8 cellular contexts compared by ENCODE assay signal in genomic region chrX:38327775-38328081, GRCh38. TPM values are rescaled to one million over a fixed set of nuclear protein-coding genes. Genes with fewer than 3 reads are reported as not detected.
DNase-seq lines count a peak whose midpoint lies in the region; ATAC-seq and TF ChIP-seq lines count a peak whose summit lies in the region.

No MANE protein-coding gene starts in this region.

- H3K36me3 ChIP-seq in Karpas-422 (ENCODE audit: insufficient read depth, low read length) (no peaks in the 10 kb centered on the region), skeletal muscle satellite cell (ENCODE audit: insufficient read depth, low read length) (no peaks in the 10 kb centered on the region)

- peak overlapping the region; percentile 79; the same call in 1 of the 2 replicates for H2AFZ ChIP-seq in Karpas-422 (ENCODE audit: low read length)

- H3K79me2 ChIP-seq in Karpas-422 (ENCODE audit: low read length): peaks cover 36% of the 10 kb centered on the region

- H3K9ac ChIP-seq in Karpas-422 (ENCODE audit: low read length) (peak overlapping the region; percentile 63), skeletal muscle satellite cell (ENCODE audit: low read depth, low read length) (peak overlapping the region; percentile 46)

- H3K4me1 ChIP-seq in Karpas-422 (ENCODE audit: low read length) (peaks cover 10% of the 10 kb centered on the region), skeletal muscle satellite cell (ENCODE audit: control insufficient read depth, insufficient read depth, low read length) (peaks cover 14% of the 10 kb centered on the region)

- ATAC-seq in GM19043 (IDR thresholded peaks at IDR 0.05; ENCODE audit: low read depth, unreplicated experiment) (peak; percentile 6), HG03378 (IDR thresholded peaks at IDR 0.05; ENCODE audit: unreplicated experiment) (no peak)

- DNase-seq in Karpas-422 (no peak), coronary artery (ENCODE audit: low spot score) (no peak), NCI-H524 treated with DMSO at 0.1 percent for 48 hours (lab: John Stamatoyannopoulos, UW) (no peak)
- no peak for DNase-seq in stimulated activated CD4-positive, alpha-beta T cell treated with anti-CD3 and anti-CD28 coated beads, Interleukin-4, amount 100 ng/mL, for 4 hours
- DNase-seq in effector CD8-positive, alpha-beta T cell (lab: John Stamatoyannopoulos, UW): no peak

- TF ChIP-seq CTCF in coronary artery (IDR thresholded peaks at IDR 0.05): peak; percentile 33

- H3K9me3 ChIP-seq in Karpas-422 (ENCODE audit: low read length) (no peaks in the 10 kb centered on the region), skeletal muscle satellite cell (replicated peaks; ENCODE audit: low read length) (no peaks in the 10 kb centered on the region)

- H3K4me2 ChIP-seq in Karpas-422 (ENCODE audit: low read depth, low read length, poor library complexity, severe bottlenecking) (peak overlapping the region; percentile 68), skeletal muscle satellite cell (ENCODE audit: low read length) (peak overlapping the region; percentile 80)

- H3K27me3 ChIP-seq in Karpas-422 (ENCODE audit: low read length) (no peaks in the 10 kb centered on the region), skeletal muscle satellite cell (ENCODE audit: control insufficient read depth, insufficient read depth, low read length) (no peaks in the 10 kb centered on the region)

- H3K27ac ChIP-seq in Karpas-422 (ENCODE audit: low read length) (no peak overlapping the region), coronary artery (peak overlapping the region; percentile 79 to 90)

- H3K4me3 ChIP-seq in Karpas-422 (ENCODE audit: low read length) (peak overlapping the region; percentile 66), coronary artery (peak overlapping the region; percentile 74), skeletal muscle satellite cell (ENCODE audit: low read length) (peak overlapping the region; percentile 76)

- H3K9me2 ChIP-seq in Karpas-422 (replicated peaks; ENCODE audit: insufficient read depth, low read length): no peaks in the 10 kb centered on the region

- H4K20me1 ChIP-seq in Karpas-422 (ENCODE audit: insufficient read depth, low read depth, low read length): no peaks in the 10 kb centered on the region

RNA-seq across cellular contexts. Expression of gene RPGR, which starts 0.4 kb away (rescaled TPM):
- total RNA-seq in Karpas-422 (2014; rRNA removed; shearing (Covaris generic); ENCODE audit: low replicate concordance): 11.4 and 23.9 TPM in 2 replicates
- total RNA-seq in skeletal muscle satellite cell (2012; rRNA removed): 11.8 and 20.0 TPM in 2 replicates

RNA-seq across cellular contexts. Expression of gene OTC, which starts 24.7 kb away (rescaled TPM):
- not detected in 2 replicates for total RNA-seq in Karpas-422 (2014; rRNA removed; shearing (Covaris generic); ENCODE audit: low replicate concordance)
- not detected in 2 replicates for total RNA-seq in skeletal muscle satellite cell (2012; rRNA removed)
